ENCODE assay signal across 1 cellular context in the genomic region with DNA sequence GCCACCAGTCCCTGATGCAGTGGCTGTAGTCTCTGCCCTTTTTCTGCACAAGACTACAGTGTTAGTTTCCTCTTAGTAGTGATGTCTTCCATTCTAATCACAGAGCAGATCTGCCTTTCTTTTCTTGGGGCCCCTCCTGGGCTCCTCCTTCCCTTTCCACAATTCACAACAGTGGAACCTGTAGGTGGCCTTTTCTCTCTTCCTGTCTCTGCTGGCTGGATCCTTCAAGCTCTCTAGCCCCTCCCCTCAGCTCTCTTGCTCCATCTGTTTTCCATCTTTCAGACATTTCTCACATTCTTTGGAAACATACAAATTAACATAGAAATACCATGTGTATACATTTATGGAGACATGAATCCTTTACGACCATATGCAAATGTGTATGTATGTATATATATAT.
TF ChIP-seq lines count a peak whose summit lies in the region.

No MANE protein-coding gene starts in this region.

TF ChIP-seq in neural cell, 6 proteins besides CTCF, POLR2A, EP300 and RAD21 (continued from another document):
- TF ChIP-seq SMC3 (conservative IDR thresholded peaks at IDR 0.05; ENCODE audit: poor library complexity) = no peak
